Comparison of ENCODE assay signal across 1 cellular context in the genomic region with DNA sequence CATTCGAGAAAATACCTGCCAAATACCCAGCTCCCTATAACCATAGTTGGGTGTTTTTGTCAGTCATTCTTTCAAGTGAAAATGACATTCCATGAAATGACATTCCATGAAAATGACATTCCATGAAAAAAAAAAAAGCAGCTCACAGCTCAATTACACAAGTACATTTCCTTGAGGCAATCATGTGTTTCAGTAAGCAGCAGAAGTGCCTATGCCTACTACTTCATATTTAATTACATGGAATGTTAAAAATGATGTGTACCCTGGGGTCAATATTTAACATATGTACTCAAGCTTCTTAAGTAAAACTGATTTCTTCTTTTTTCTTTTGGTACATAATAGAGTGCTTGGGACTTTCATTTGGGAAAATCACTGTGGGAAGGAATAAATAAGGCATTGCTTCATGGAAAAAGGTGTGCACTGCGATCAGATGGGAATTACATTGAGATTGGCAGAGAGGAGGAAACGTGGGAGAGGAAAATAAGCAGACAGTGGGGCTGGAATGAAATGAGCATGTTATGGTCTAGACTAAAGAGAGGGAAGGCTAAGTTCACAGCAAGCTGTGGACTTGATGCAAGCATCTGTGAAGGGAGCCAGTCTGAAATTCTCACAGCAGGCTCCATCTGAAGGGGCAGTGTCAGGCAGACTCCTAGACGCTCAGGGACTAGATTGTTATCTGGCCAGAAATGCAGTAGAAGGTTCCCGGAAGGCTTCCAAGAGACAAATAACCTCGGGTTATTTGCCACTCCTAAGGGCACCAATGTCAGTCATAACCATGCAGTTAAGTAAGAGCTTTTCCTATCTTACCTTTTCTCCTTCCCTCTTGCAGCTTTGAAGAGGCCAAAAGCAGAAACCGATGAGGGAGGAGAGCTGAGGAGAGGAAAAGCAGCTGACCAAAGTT.
TF ChIP-seq lines count a peak whose summit lies in the region.

No MANE protein-coding gene starts in this region.

TF ChIP-seq in HEK293, 187 proteins besides CTCF, POLR2A, EP300 and RAD21 (continued from another document):
- no peak for TF ChIP-seq ZBTB49 (tag by site-specific recombination; IDR thresholded peaks at IDR 0.05; ENCODE audit: low read depth)
- no peak for TF ChIP-seq ZNF449 (tag by site-specific recombination; IDR thresholded peaks at IDR 0.05)
- TF ChIP-seq ZNF830 (tag by site-specific recombination; IDR thresholded peaks at IDR 0.05; ENCODE audit: low read depth) = no peak
- 0 out of 2 replicates have a peak, but pooled peaks have one; percentile 19 for TF ChIP-seq ZIC2 (tag by site-specific recombination; IDR thresholded peaks at IDR 0.05)
- TF ChIP-seq TRIM28 (IDR thresholded peaks at IDR 0.05; ENCODE audit: borderline replicate concordance, low read length) = peak; percentile 83
- TF ChIP-seq YY1 (tag by site-specific recombination; IDR thresholded peaks at IDR 0.05) = no peak
- peak; percentile 26; the same call in 1 of the 2 replicates for TF ChIP-seq ZNF341 (tag by site-specific recombination; IDR thresholded peaks at IDR 0.05; ENCODE audit: low read depth)
- TF ChIP-seq ZNF530 (tag by site-specific recombination; IDR thresholded peaks at IDR 0.05; ENCODE audit: low read depth) = no peak
- no peak for TF ChIP-seq ZNF639 (tag by site-specific recombination; IDR thresholded peaks at IDR 0.05)
- 0 out of 2 replicates have a peak, but pooled peaks have one; percentile 21 for TF ChIP-seq ZNF600 (tag by site-specific recombination; IDR thresholded peaks at IDR 0.05)
- TF ChIP-seq ZNF266 (tag by site-specific recombination; IDR thresholded peaks at IDR 0.05; ENCODE audit: low read depth) = no peak
- TF ChIP-seq GLIS1 (tag by site-specific recombination; IDR thresholded peaks at IDR 0.05) = no peak
- no peak for TF ChIP-seq ZNF777 (tag by site-specific recombination; IDR thresholded peaks at IDR 0.05; ENCODE audit: borderline replicate concordance)
- no peak for TF ChIP-seq MZF1 (tag by site-specific recombination; IDR thresholded peaks at IDR 0.05; ENCODE audit: borderline replicate concordance)
- TF ChIP-seq, protein P1, sequence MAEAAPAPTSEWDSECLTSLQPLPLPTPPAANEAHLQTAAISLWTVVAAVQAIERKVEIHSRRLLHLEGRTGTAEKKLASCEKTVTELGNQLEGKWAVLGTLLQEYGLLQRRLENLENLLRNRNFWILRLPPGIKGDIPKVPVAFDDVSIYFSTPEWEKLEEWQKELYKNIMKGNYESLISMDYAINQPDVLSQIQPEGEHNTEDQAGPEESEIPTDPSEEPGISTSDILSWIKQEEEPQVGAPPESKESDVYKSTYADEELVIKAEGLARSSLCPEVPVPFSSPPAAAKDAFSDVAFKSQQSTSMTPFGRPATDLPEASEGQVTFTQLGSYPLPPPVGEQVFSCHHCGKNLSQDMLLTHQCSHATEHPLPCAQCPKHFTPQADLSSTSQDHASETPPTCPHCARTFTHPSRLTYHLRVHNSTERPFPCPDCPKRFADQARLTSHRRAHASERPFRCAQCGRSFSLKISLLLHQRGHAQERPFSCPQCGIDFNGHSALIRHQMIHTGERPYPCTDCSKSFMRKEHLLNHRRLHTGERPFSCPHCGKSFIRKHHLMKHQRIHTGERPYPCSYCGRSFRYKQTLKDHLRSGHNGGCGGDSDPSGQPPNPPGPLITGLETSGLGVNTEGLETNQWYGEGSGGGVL (tag by site-specific recombination; IDR thresholded peaks at IDR 0.05) = no peak
- no peak for TF ChIP-seq GLI4 (tag by site-specific recombination; IDR thresholded peaks at IDR 0.05)
- TF ChIP-seq, protein P2, sequence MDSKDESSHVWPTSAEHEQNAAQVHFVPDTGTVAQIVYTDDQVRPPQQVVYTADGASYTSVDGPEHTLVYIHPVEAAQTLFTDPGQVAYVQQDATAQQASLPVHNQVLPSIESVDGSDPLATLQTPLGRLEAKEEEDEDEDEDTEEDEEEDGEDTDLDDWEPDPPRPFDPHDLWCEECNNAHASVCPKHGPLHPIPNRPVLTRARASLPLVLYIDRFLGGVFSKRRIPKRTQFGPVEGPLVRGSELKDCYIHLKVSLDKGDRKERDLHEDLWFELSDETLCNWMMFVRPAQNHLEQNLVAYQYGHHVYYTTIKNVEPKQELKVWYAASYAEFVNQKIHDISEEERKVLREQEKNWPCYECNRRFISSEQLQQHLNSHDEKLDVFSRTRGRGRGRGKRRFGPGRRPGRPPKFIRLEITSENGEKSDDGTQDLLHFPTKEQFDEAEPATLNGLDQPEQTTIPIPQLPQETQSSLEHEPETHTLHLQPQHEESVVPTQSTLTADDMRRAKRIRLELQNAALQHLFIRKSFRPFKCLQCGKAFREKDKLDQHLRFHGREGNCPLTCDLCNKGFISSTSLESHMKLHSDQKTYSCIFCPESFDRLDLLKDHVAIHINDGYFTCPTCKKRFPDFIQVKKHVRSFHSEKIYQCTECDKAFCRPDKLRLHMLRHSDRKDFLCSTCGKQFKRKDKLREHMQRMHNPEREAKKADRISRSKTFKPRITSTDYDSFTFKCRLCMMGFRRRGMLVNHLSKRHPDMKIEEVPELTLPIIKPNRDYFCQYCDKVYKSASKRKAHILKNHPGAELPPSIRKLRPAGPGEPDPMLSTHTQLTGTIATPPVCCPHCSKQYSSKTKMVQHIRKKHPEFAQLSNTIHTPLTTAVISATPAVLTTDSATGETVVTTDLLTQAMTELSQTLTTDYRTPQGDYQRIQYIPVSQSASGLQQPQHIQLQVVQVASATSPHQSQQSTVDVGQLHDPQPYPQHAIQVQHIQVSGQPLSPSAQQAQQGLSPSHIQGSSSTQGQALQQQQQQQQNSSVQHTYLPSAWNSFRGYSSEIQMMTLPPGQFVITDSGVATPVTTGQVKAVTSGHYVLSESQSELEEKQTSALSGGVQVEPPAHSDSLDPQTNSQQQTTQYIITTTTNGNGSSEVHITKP (tag by site-specific recombination; IDR thresholded peaks at IDR 0.05) = peak; percentile 71
- no peak for TF ChIP-seq ZNF529 (tag by site-specific recombination; IDR thresholded peaks at IDR 0.05; ENCODE audit: insufficient replicate concordance)
- TF ChIP-seq ZNF335 (tag by site-specific recombination; conservative IDR thresholded peaks at IDR 0.05) = peak; percentile 69; the same call in 1 of the 2 replicates
- TF ChIP-seq ZNF555 (tag by site-specific recombination; conservative IDR thresholded peaks at IDR 0.05) = no peak
